In genomic region chr17:7559307-7560171, GRCh38 we compare ENCODE assay signal across 1 cellular context.
TF ChIP-seq lines count a peak whose summit lies in the region.

No MANE protein-coding gene starts in this region.

TF ChIP-seq in liver, 16 proteins besides CTCF, POLR2A, EP300 and RAD21 (continued from another document):
- no peak for TF ChIP-seq YY1 (IDR thresholded peaks at IDR 0.05)
- no peak for TF ChIP-seq HNF4A (conservative IDR thresholded peaks at IDR 0.05)
- TF ChIP-seq EGR1 (IDR thresholded peaks at IDR 0.05; ENCODE audit: low read depth in 2 of 2), result no peak
- no peak for TF ChIP-seq TAF1 (conservative IDR thresholded peaks at IDR 0.05)
